Comparison of ENCODE assay signal across 27 cellular contexts in the genomic region with DNA sequence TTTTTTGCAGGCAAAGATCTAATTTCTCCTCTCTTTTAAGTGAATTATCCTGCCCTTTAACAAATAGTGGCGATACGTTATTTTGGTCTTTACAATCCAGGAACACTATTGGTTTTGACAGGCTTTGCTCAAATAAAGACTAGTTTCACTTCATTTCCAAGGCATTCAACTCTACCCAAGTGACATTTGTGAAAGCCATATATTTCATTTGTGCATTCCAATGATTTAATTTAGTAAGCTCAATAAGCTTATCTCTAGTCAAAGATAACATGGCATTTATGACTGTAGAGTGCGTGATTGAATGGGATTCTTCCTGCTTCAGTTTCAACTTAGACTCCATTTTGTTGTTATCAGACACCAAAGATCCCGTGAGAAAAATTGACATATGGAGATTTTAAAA.
"Had no signal": no experiment of that assay in that cellular context is flagged by ENCODE, and none has a peak within 500 bp of the region (broad histone marks: within the 10 kb centered on the region; RNA-seq: fewer than 3 reads in every experiment).

No MANE protein-coding gene starts in this region.

- H3K4me3 Mint-ChIP-seq: dendritic cell treated with granulocyte-macrophage colony-stimulating factor and Interleukin-4, amounts not matched to agents 40 ng/mL and 50 ng/mL, for 4 days; effector memory CD8-positive, alpha-beta T cell; endodermal cell; immature natural killer cell; naive thymus-derived CD4-positive, alpha-beta T cell had no signal

- H3K4me2 ChIP-seq: hepatocyte had no signal

- H3K27me3 Mint-ChIP-seq: dendritic cell treated with granulocyte-macrophage colony-stimulating factor and Interleukin-4, amounts not matched to agents 40 ng/mL and 50 ng/mL, for 4 days; effector memory CD8-positive, alpha-beta T cell; naive thymus-derived CD4-positive, alpha-beta T cell had no signal

- H3K9me3 ChIP-seq: colonic mucosa, esophagus squamous epithelium, gastrocnemius medialis, heart left ventricle, lower lobe of right lung had no signal

- H3K4me3 ChIP-seq: colonic mucosa, esophagus squamous epithelium, gastrocnemius medialis, heart left ventricle, hepatocyte, lower lobe of right lung had no signal

- H3K36me3 ChIP-seq: colonic mucosa, esophagus squamous epithelium, gastrocnemius medialis, lower lobe of right lung had no signal

- DNase-seq: colonic mucosa; cortex of kidney; effector CD8-positive, alpha-beta T cell; effector memory CD8-positive, alpha-beta T cell; endodermal cell; erythroblast; esophagus squamous epithelium; foreskin fibroblast; foreskin melanocyte; gastrocnemius medialis; heart left ventricle; hypothalamus; immature natural killer cell; islet precursor cell; kidney; kidney glomerular epithelial cell; left colon; left ventricle myocardium superior; lower lobe of right lung; mesenchymal stem cell; midbrain; naive thymus-derived CD4-positive, alpha-beta T cell had no signal

- H2AFZ ChIP-seq: hepatocyte had no signal

- ATAC-seq: effector memory CD8-positive, alpha-beta T cell; esophagus mucosa; gastrocnemius medialis; left colon; left lobe of liver; lower lobe of right lung; naive thymus-derived CD4-positive, alpha-beta T cell had no signal

- H3K27ac ChIP-seq: colonic mucosa, epithelial cell of prostate, esophagus squamous epithelium, gastrocnemius medialis, hepatocyte, lower lobe of right lung had no signal

- H3K27ac Mint-ChIP-seq: dendritic cell treated with granulocyte-macrophage colony-stimulating factor and Interleukin-4, amounts not matched to agents 40 ng/mL and 50 ng/mL, for 4 days; effector memory CD8-positive, alpha-beta T cell; endodermal cell; immature natural killer cell; naive thymus-derived CD4-positive, alpha-beta T cell had no signal

- H3K4me1 Mint-ChIP-seq: immature natural killer cell; naive thymus-derived CD4-positive, alpha-beta T cell had no signal

- H3K27me3 ChIP-seq: colonic mucosa, esophagus squamous epithelium, gastrocnemius medialis, heart left ventricle, hepatocyte had no signal

- H3K4me1 ChIP-seq: colonic mucosa, esophagus squamous epithelium, gastrocnemius medialis, lower lobe of right lung had no signal

- H3K9me3 Mint-ChIP-seq: endodermal cell had no signal

- H3K79me2 ChIP-seq: hepatocyte had no signal
